16 cellular contexts compared by ENCODE assay signal in genomic region chr15:64694816-64695215, GRCh38.
DNase-seq lines count a peak whose midpoint lies in the region; ATAC-seq and TF ChIP-seq lines count a peak whose summit lies in the region.
"Had no signal": no experiment of that assay in that cellular context is flagged by ENCODE, and none has a peak within 500 bp of the region (broad histone marks: within the 10 kb centered on the region; RNA-seq: fewer than 3 reads in every experiment).

No MANE protein-coding gene starts in this region.

- H3K4me1 ChIP-seq in BLaER1 treated with 17β-estradiol and CSF1 and Interleukin-3, amounts not matched to agents 10 nM and 100 nM = peaks cover 55 to 96% (median 80%) of the 10 kb centered on the region in 10 experiments
- peaks cover 0 to 64% (median 7%) of the 10 kb centered on the region in 4 donors for H3K4me1 ChIP-seq in Peyer's patch
- H3K4me1 ChIP-seq in left lung = peaks cover 57 to 95% of the 10 kb centered on the region in 2 donors
- peaks cover 59% of the 10 kb centered on the region for H3K4me1 ChIP-seq in rectal smooth muscle tissue (ENCODE audit: control insufficient read depth, insufficient read depth, low read length)

- H3K27me3 ChIP-seq in BLaER1 treated with 17β-estradiol and CSF1 and Interleukin-3, amounts not matched to agents 10 nM and 100 nM = no peaks in the 10 kb centered on the region
- H3K27me3 ChIP-seq in Peyer's patch (no peaks in the 10 kb centered on the region), left lung (no peaks in the 10 kb centered on the region), rectal smooth muscle tissue (ENCODE audit: control insufficient read depth, insufficient read depth, low read length) (no peaks in the 10 kb centered on the region)
- H3K27me3 ChIP-seq: BE2C, brain microvascular endothelial cell, pancreas had no signal

- peaks cover 36 to 100% (median 90%) of the 10 kb centered on the region in 11 experiments for H4K20me1 ChIP-seq in BLaER1 treated with 17β-estradiol and CSF1 and Interleukin-3, amounts not matched to agents 10 nM and 100 nM

- no peak for TF ChIP-seq POLR2A in Peyer's patch (IDR thresholded peaks at IDR 0.05)

- peak overlapping the region; percentile 49 to 99 (median 82) for H3K4me2 ChIP-seq in BLaER1 treated with 17β-estradiol and CSF1 and Interleukin-3, amounts not matched to agents 10 nM and 100 nM

- peak overlapping the region in 4 of 10 experiments; percentile 6 to 34 (median 16); a peak in 4 of 20 replicates for H3K4me3 ChIP-seq in BLaER1 treated with 17β-estradiol and CSF1 and Interleukin-3, amounts not matched to agents 10 nM and 100 nM
- H3K4me3 ChIP-seq in Peyer's patch = no peak overlapping the region
- H3K4me3 ChIP-seq in left lung = no peak overlapping the region
- no peak overlapping the region for H3K4me3 ChIP-seq in rectal smooth muscle tissue (ENCODE audit: low read length)
- H3K4me3 ChIP-seq: GM23248, pancreas had no signal

- H3K4me3 Mint-ChIP-seq in activated T-helper 1 cell treated with anti-CD3 and anti-CD28 coated beads, Interleukin-12 subunit alpha, Interleukin-12 subunit beta, Interleukin-2, Interleukin-4 antibody, amounts not matched to agents 30 ng/mL and 10 ng/mL and 1 ng/mL, durations not matched to agents 14 hours and 24 hours and 36 hours = no peak overlapping the region
- H3K4me3 Mint-ChIP-seq: activated T-helper 17 cell treated with anti-CD3 and anti-CD28 coated beads, Interleukin-2, amount 50 U/mL, for 72 hours had no signal

- H3K27ac Mint-ChIP-seq in activated T-helper 1 cell treated with anti-CD3 and anti-CD28 coated beads, Interleukin-12 subunit alpha, Interleukin-12 subunit beta, Interleukin-2, Interleukin-4 antibody, amounts not matched to agents 30 ng/mL and 10 ng/mL and 1 ng/mL, durations not matched to agents 14 hours and 24 hours and 36 hours = no peak overlapping the region
- H3K27ac Mint-ChIP-seq: activated T-helper 17 cell treated with anti-CD3 and anti-CD28 coated beads, Interleukin-2, amount 50 U/mL, for 72 hours had no signal

- peaks cover 36% of the 10 kb centered on the region for H3K4me1 Mint-ChIP-seq in activated T-helper 1 cell treated with anti-CD3 and anti-CD28 coated beads, Interleukin-12 subunit alpha, Interleukin-12 subunit beta, Interleukin-2, Interleukin-4 antibody, amounts not matched to agents 30 ng/mL and 10 ng/mL and 1 ng/mL, durations not matched to agents 14 hours and 24 hours and 36 hours (ENCODE audit: low read depth)

- intact Hi-C loops in left lung (cut with DNase I) = no loop called here
- intact Hi-C loops in activated T-helper 1 cell treated with anti-CD3 and anti-CD28 coated beads, Interleukin-12 subunit alpha, Interleukin-12 subunit beta, Interleukin-2, Interleukin-4 antibody, amounts not matched to agents 30 ng/mL and 10 ng/mL and 1 ng/mL, durations not matched to agents 14 hours and 24 hours and 36 hours (cut with micrococcal nuclease) = no loop called here

- H3K9me3 ChIP-seq in BLaER1 treated with 17β-estradiol and CSF1 and Interleukin-3, amounts not matched to agents 10 nM and 100 nM (replicated peaks in 1 of 11) = no peaks in the 10 kb centered on the region
- H3K9me3 ChIP-seq in Peyer's patch = no peaks in the 10 kb centered on the region
- H3K9me3 ChIP-seq in left lung = no peaks in the 10 kb centered on the region
- H3K9me3 ChIP-seq: BE2C, pancreas had no signal

- H3K9ac ChIP-seq in BLaER1 treated with 17β-estradiol and CSF1 and Interleukin-3, amounts not matched to agents 10 nM and 100 nM = peak overlapping the region in 10 of 11 experiments; percentile 19 to 70 (median 46); a peak in 16 of 22 replicates
- H3K9ac ChIP-seq in rectal smooth muscle tissue (ENCODE audit: low read length) = no peak overlapping the region
- H3K9ac ChIP-seq: GM23248 had no signal

- no peak for TF ChIP-seq CTCF in Peyer's patch (IDR thresholded peaks at IDR 0.05)
- no peak for TF ChIP-seq CTCF in left lung (IDR thresholded peaks at IDR 0.05)

- no peaks in the 10 kb centered on the region for H3K9me3 Mint-ChIP-seq in activated T-helper 1 cell treated with anti-CD3 and anti-CD28 coated beads, Interleukin-12 subunit alpha, Interleukin-12 subunit beta, Interleukin-2, Interleukin-4 antibody, amounts not matched to agents 30 ng/mL and 10 ng/mL and 1 ng/mL, durations not matched to agents 14 hours and 24 hours and 36 hours
- H3K9me3 Mint-ChIP-seq: activated T-helper 17 cell treated with anti-CD3 and anti-CD28 coated beads, Interleukin-2, amount 50 U/mL, for 72 hours had no signal

- no peak for DNase-seq in Peyer's patch
- no peak for DNase-seq in left lung
- DNase-seq in activated gamma-delta T cell treated with Interleukin-2 at 50 U/mL for 16 hours = no peak
- DNase-seq in EL = no peak
- DNase-seq in activated T-helper 1 cell treated with anti-CD3 and anti-CD28 coated beads, Interleukin-12 subunit alpha, Interleukin-12 subunit beta, Interleukin-2, Interleukin-4 antibody, amounts not matched to agents 30 ng/mL and 10 ng/mL and 1 ng/mL, durations not matched to agents 14 hours and 24 hours and 36 hours (ENCODE audit: low spot score) = no peak
- DNase-seq: BE2C; brain microvascular endothelial cell; GM23248; left cardiac atrium; stimulated activated CD4-positive, alpha-beta T cell treated with anti-CD3 and anti-CD28 coated beads, Interleukin-2, amount 100 ng/mL, for 24 hours; SW 1271 had no signal

- no peaks in the 10 kb centered on the region for H3K27me3 Mint-ChIP-seq in activated T-helper 1 cell treated with anti-CD3 and anti-CD28 coated beads, Interleukin-12 subunit alpha, Interleukin-12 subunit beta, Interleukin-2, Interleukin-4 antibody, amounts not matched to agents 30 ng/mL and 10 ng/mL and 1 ng/mL, durations not matched to agents 14 hours and 24 hours and 36 hours (ENCODE audit: insufficient read depth)
- H3K27me3 Mint-ChIP-seq: activated T-helper 17 cell treated with anti-CD3 and anti-CD28 coated beads, Interleukin-2, amount 50 U/mL, for 72 hours had no signal

- H3K27ac ChIP-seq in BLaER1 treated with 17β-estradiol and CSF1 and Interleukin-3, amounts not matched to agents 10 nM and 100 nM = peak overlapping the region in 10 of 11 experiments; percentile 2 to 83 (median 68); a peak in 19 of 22 replicates
- H3K27ac ChIP-seq in Peyer's patch = peak overlapping the region; percentile 6 to 73 (median 36)
- peak overlapping the region; percentile 36 to 75 for H3K27ac ChIP-seq in left lung
- peak overlapping the region; percentile 26 for H3K27ac ChIP-seq in rectal smooth muscle tissue (ENCODE audit: low read depth, low read length)
- H3K27ac ChIP-seq: brain microvascular endothelial cell, GM23248 had no signal

- peaks cover 29 to 75% (median 49%) of the 10 kb centered on the region in 11 experiments for H3K36me3 ChIP-seq in BLaER1 treated with 17β-estradiol and CSF1 and Interleukin-3, amounts not matched to agents 10 nM and 100 nM
- H3K36me3 ChIP-seq in Peyer's patch (peaks cover 0 to 25% (median 0%) of the 10 kb centered on the region in 3 donors), left lung (peaks cover 0 to 31% of the 10 kb centered on the region in 2 donors), rectal smooth muscle tissue (ENCODE audit: control insufficient read depth, insufficient read depth, low read length) (peaks cover 1% of the 10 kb centered on the region)

- no peak for ATAC-seq in left lung
- ATAC-seq in HG02571 (IDR thresholded peaks at IDR 0.05; ENCODE audit: unreplicated experiment) = no peak
- ATAC-seq: activated T-helper 17 cell treated with anti-CD3 and anti-CD28 coated beads, Interleukin-2, amount 50 U/mL, for 72 hours had no signal

- H3K36me3 Mint-ChIP-seq in activated T-helper 1 cell treated with anti-CD3 and anti-CD28 coated beads, Interleukin-12 subunit alpha, Interleukin-12 subunit beta, Interleukin-2, Interleukin-4 antibody, amounts not matched to agents 30 ng/mL and 10 ng/mL and 1 ng/mL, durations not matched to agents 14 hours and 24 hours and 36 hours (ENCODE audit: low read depth) = peaks cover 22% of the 10 kb centered on the region
